ENCODE assay signal across 1 cellular context in genomic region chr10:14838582-14839304, GRCh38.
A peak's percentile ranks its signal among the peaks of the same experiment; 100 is the strongest.
TF ChIP-seq lines count a peak whose summit lies in the region.

No MANE protein-coding gene starts in this region.

TF ChIP-seq in GM12878, 131 proteins besides CTCF, POLR2A, EP300 and RAD21:
- TF ChIP-seq ZSCAN29 (IDR thresholded peaks at IDR 0.05) (0 out of 2 replicates have a peak, but pooled peaks have one; percentile 1), MXI1 (IDR thresholded peaks at IDR 0.05; ENCODE audit: low read depth, low read length) (0 out of 2 replicates have a peak, but pooled peaks have one; percentile 22), SREBF2 (IDR thresholded peaks at IDR 0.05; ENCODE audit: low read length) (no peak), HDAC6 (IDR thresholded peaks at IDR 0.05; ENCODE audit: unreplicated experiment) (no peak), ZNF592 (IDR thresholded peaks at IDR 0.05) (no peak), RB1 (IDR thresholded peaks at IDR 0.05; ENCODE audit: borderline replicate concordance) (no peak), MEF2B (IDR thresholded peaks at IDR 0.05; ENCODE audit: partially characterized antibody, poor library complexity, severe bottlenecking) (no peak), MTA2 (IDR thresholded peaks at IDR 0.05; ENCODE audit: low read depth) (no peak), E4F1 (IDR thresholded peaks at IDR 0.05; ENCODE audit: borderline replicate concordance, partially characterized antibody) (no peak), POLR2AphosphoS2 (IDR thresholded peaks at IDR 0.05; ENCODE audit: low read depth, low read length) (no peak), NFIC (IDR thresholded peaks at IDR 0.05; ENCODE audit: low read depth, low read length) (no peak), NBN (IDR thresholded peaks at IDR 0.05) (no peak), FOXM1 (IDR thresholded peaks at IDR 0.05; ENCODE audit: low read depth, low read length) (no peak), YBX1 (IDR thresholded peaks at IDR 0.05) (no peak), MYB (IDR thresholded peaks at IDR 0.05; ENCODE audit: borderline replicate concordance, low read depth, low read length) (no peak), CREM (IDR thresholded peaks at IDR 0.05; ENCODE audit: low read depth) (peak; percentile 9; the same call in 1 of the 2 replicates), RUNX3 (IDR thresholded peaks at IDR 0.05; ENCODE audit: low read length) (no peak), KLF5 (IDR thresholded peaks at IDR 0.05; ENCODE audit: partially characterized antibody) (no peak), NRF1 (conservative IDR thresholded peaks at IDR 0.05; ENCODE audit: low read depth, low read length) (no peak)
